In genomic region chr1:201634261-201634660, GRCh38 we compare ENCODE assay signal across 22 cellular contexts.
A peak's percentile ranks its signal among the peaks of the same experiment; 100 is the strongest.
DNase-seq lines count a peak whose midpoint lies in the region; ATAC-seq, FAIRE-seq and TF ChIP-seq lines count a peak whose summit lies in the region.
"Had no signal": no experiment of that assay in that cellular context is flagged by ENCODE, and none has a peak within 500 bp of the region (broad histone marks: within the 10 kb centered on the region; RNA-seq: fewer than 3 reads in every experiment).

No MANE protein-coding gene starts in this region.

- H3K36me3 Mint-ChIP-seq in astrocyte (ENCODE audit: low read depth, unreplicated experiment): peaks cover 26% of the 10 kb centered on the region
- H3K36me3 Mint-ChIP-seq in progenitor cell of endocrine pancreas (ENCODE audit: insufficient read depth): no peaks in the 10 kb centered on the region
- H3K36me3 Mint-ChIP-seq: activated naive CD4-positive, alpha-beta T cell treated with anti-CD3 and anti-CD28 coated beads, Interleukin-2, amount 50 U/mL, for 72 hours; CD4-positive, CD25-positive, alpha-beta regulatory T cell; stimulated activated effector memory CD8-positive, alpha-beta T cell treated with anti-CD3 and anti-CD28 coated beads, Interleukin-12 subunit alpha, Interleukin-12 subunit beta, amount 100 ng/mL, for 72 hours had no signal

- H3K27ac Mint-ChIP-seq in astrocyte (ENCODE audit: unreplicated experiment): peak overlapping the region; percentile 72
- H3K27ac Mint-ChIP-seq in progenitor cell of endocrine pancreas: no peak overlapping the region
- H3K27ac Mint-ChIP-seq: activated naive CD4-positive, alpha-beta T cell treated with anti-CD3 and anti-CD28 coated beads, Interleukin-2, amount 50 U/mL, for 72 hours; CD4-positive, CD25-positive, alpha-beta regulatory T cell; nephron; stimulated activated effector memory CD8-positive, alpha-beta T cell treated with anti-CD3 and anti-CD28 coated beads, Interleukin-12 subunit alpha, Interleukin-12 subunit beta, amount 100 ng/mL, for 72 hours had no signal

- TF ChIP-seq CTCF in astrocyte (IDR thresholded peaks at IDR 0.05; ENCODE audit: insufficient read depth, low read depth, low read length): no peak
- TF ChIP-seq CTCF in foreskin fibroblast (IDR thresholded peaks at IDR 0.05; ENCODE audit: low read depth, low read length): no peak
- TF ChIP-seq CTCF in pancreas (IDR thresholded peaks at IDR 0.05): no peak
- TF ChIP-seq CTCF in progenitor cell of endocrine pancreas (IDR thresholded peaks at IDR 0.05; ENCODE audit: unreplicated experiment): no peak
- TF ChIP-seq CTCF in adrenal gland (IDR thresholded peaks at IDR 0.05): no peak

- peak overlapping the region; percentile 2 for H3K4me2 ChIP-seq in astrocyte (ENCODE audit: low read length)

- H3K4me1 Mint-ChIP-seq in astrocyte (ENCODE audit: low read depth, unreplicated experiment) (peaks cover 31% of the 10 kb centered on the region), progenitor cell of endocrine pancreas (ENCODE audit: low read depth) (no peaks in the 10 kb centered on the region)
- H3K4me1 Mint-ChIP-seq: CD4-positive, CD25-positive, alpha-beta regulatory T cell; stimulated activated effector memory CD8-positive, alpha-beta T cell treated with anti-CD3 and anti-CD28 coated beads, Interleukin-12 subunit alpha, Interleukin-12 subunit beta, amount 100 ng/mL, for 72 hours had no signal

- H3K27ac ChIP-seq in astrocyte (ENCODE audit: low read depth, low read length): no peak overlapping the region
- no peak overlapping the region for H3K27ac ChIP-seq in pancreas
- no peak overlapping the region for H3K27ac ChIP-seq in adrenal gland
- H3K27ac ChIP-seq: SK-N-MC had no signal

- H3K27me3 ChIP-seq in astrocyte (ENCODE audit: insufficient read depth, low read length) (no peaks in the 10 kb centered on the region), pancreas (no peaks in the 10 kb centered on the region), adrenal gland (no peaks in the 10 kb centered on the region)

- no peaks in the 10 kb centered on the region for H3K9me3 Mint-ChIP-seq in astrocyte (ENCODE audit: unreplicated experiment)
- H3K9me3 Mint-ChIP-seq in progenitor cell of endocrine pancreas (ENCODE audit: low read depth): no peaks in the 10 kb centered on the region
- H3K9me3 Mint-ChIP-seq: activated naive CD4-positive, alpha-beta T cell treated with anti-CD3 and anti-CD28 coated beads, Interleukin-2, amount 50 U/mL, for 72 hours; CD4-positive, CD25-positive, alpha-beta regulatory T cell; nephron; stimulated activated effector memory CD8-positive, alpha-beta T cell treated with anti-CD3 and anti-CD28 coated beads, Interleukin-12 subunit alpha, Interleukin-12 subunit beta, amount 100 ng/mL, for 72 hours had no signal

- WGBS in pancreas, 2 donors: 76 to 83% methylated on average over 2 of the region's 2 CpGs
- WGBS in adrenal gland, 4 donors: 54 to 62% (median 60%) methylated on average over 2 of the region's 2 CpGs

- FAIRE-seq in astrocyte (lab: Jason Lieb, UNC): no peak
- FAIRE-seq in pancreas (lab: Jason Lieb, UNC): no peak

- H3K79me2 ChIP-seq in astrocyte (ENCODE audit: insufficient read depth, low read length): peaks cover 29% of the 10 kb centered on the region

- H3K9me3 ChIP-seq in astrocyte (ENCODE audit: insufficient read depth, low read depth, low read length): no peaks in the 10 kb centered on the region
- no peaks in the 10 kb centered on the region for H3K9me3 ChIP-seq in pancreas
- H3K9me3 ChIP-seq in adrenal gland (replicated peaks in 1 of 3): no peaks in the 10 kb centered on the region

- no peaks in the 10 kb centered on the region for H3K27me3 Mint-ChIP-seq in astrocyte (ENCODE audit: low read depth, unreplicated experiment)
- H3K27me3 Mint-ChIP-seq in progenitor cell of endocrine pancreas: peaks cover 11% of the 10 kb centered on the region
- H3K27me3 Mint-ChIP-seq: CD4-positive, CD25-positive, alpha-beta regulatory T cell had no signal

- no peak for TF ChIP-seq POLR2A in adrenal gland (IDR thresholded peaks at IDR 0.05)

- H3K4me1 ChIP-seq in astrocyte (ENCODE audit: insufficient read depth, low read length): peaks cover 49% of the 10 kb centered on the region
- no peaks in the 10 kb centered on the region for H3K4me1 ChIP-seq in pancreas
- peaks cover 0 to 12% of the 10 kb centered on the region in 2 donors for H3K4me1 ChIP-seq in adrenal gland (replicated peaks in 1 of 2)

- no peak for ATAC-seq in pancreas
- ATAC-seq: activated naive CD4-positive, alpha-beta T cell treated with anti-CD3 and anti-CD28 coated beads, Interleukin-2, amount 50 U/mL, for 72 hours; stimulated activated effector memory CD8-positive, alpha-beta T cell treated with anti-CD3 and anti-CD28 coated beads, Interleukin-12 subunit alpha, Interleukin-12 subunit beta, amount 100 ng/mL, for 72 hours had no signal

- no peak overlapping the region for H3K4me3 ChIP-seq in astrocyte (ENCODE audit: insufficient read depth, low read depth, low read length)
- H3K4me3 ChIP-seq in foreskin fibroblast (ENCODE audit: low read depth in 1 of 2, low read length in 2 of 2): no peak overlapping the region
- no peak overlapping the region for H3K4me3 ChIP-seq in pancreas
- no peak overlapping the region for H3K4me3 ChIP-seq in adrenal gland
- H3K4me3 ChIP-seq: SK-N-MC had no signal

- no peak overlapping the region for H2AFZ ChIP-seq in astrocyte (ENCODE audit: low read depth, low read length)

- peaks cover 22% of the 10 kb centered on the region for H3K36me3 ChIP-seq in astrocyte (ENCODE audit: insufficient read depth, low read length)
- no peaks in the 10 kb centered on the region for H3K36me3 ChIP-seq in pancreas
- no peaks in the 10 kb centered on the region for H3K36me3 ChIP-seq in adrenal gland (replicated peaks in 1 of 2)

- DNase-seq in AG08395 (ENCODE audit: low spot score) (peak; percentile 31), HCEC 1CT (peak; percentile 77), astrocyte (ENCODE audit: low read depth) (peak; percentile 50), foreskin fibroblast (peak; percentile 66 to 80), pancreas (no peak), progenitor cell of endocrine pancreas (ENCODE audit: low spot score, unreplicated experiment) (no peak), adrenal gland (no peak), NCI-H2227 treated with DMSO at 0.1 percent for 48 hours (lab: John Stamatoyannopoulos, UW) (no peak)
- DNase-seq: activated CD4-positive, alpha-beta T cell treated with anti-CD3 and anti-CD28 coated beads, Interleukin-2, amount 50 U/mL, for 1 hour; CD4-positive, CD25-positive, alpha-beta regulatory T cell; effector CD8-positive, alpha-beta T cell; GF-D8; glutamatergic neuron; midbrain; NCI-H1048; NCI-H2029 treated with DMSO at 0.1 percent for 48 hours; NK-92 treated with Interleukin-12 subunit alpha and Interleukin-12 subunit beta, amount 100 ng/mL, for 24 hours; RPMI8226 had no signal

- intact Hi-C loops in pancreas (cut with DNase I) (no loop called here), adrenal gland (cut with DNase I) (no loop called here)

- peaks cover 14% of the 10 kb centered on the region for H4K20me1 ChIP-seq in astrocyte (ENCODE audit: insufficient read depth, low read length)

- no peak overlapping the region for H3K9ac ChIP-seq in astrocyte (ENCODE audit: low read length)

- peak overlapping the region; percentile 8 for H3K4me3 Mint-ChIP-seq in astrocyte (ENCODE audit: unreplicated experiment)
- no peak overlapping the region for H3K4me3 Mint-ChIP-seq in progenitor cell of endocrine pancreas (ENCODE audit: low read depth)
- H3K4me3 Mint-ChIP-seq: CD4-positive, CD25-positive, alpha-beta regulatory T cell; nephron; stimulated activated effector memory CD8-positive, alpha-beta T cell treated with anti-CD3 and anti-CD28 coated beads, Interleukin-12 subunit alpha, Interleukin-12 subunit beta, amount 100 ng/mL, for 72 hours had no signal

Comparison
In these comparisons a context has a peak if more than half of its experiments do, and no peak if none do; other contexts are left out.
1. DNase-seq: peak in AG08395 (single experiment), HCEC 1CT (single experiment), astrocyte (single experiment) and foreskin fibroblast (2 of 2); none in pancreas (0 of 6), progenitor cell of endocrine pancreas (single experiment), adrenal gland (0 of 7) and NCI-H2227 treated with DMSO at 0.1 percent for 48 hours (single experiment).